In genomic region chr3:32406481-32407408, GRCh38 we compare ENCODE assay signal across 1 cellular context.
TF ChIP-seq lines count a peak whose summit lies in the region.

No MANE protein-coding gene starts in this region.

TF ChIP-seq in H1, 55 proteins besides CTCF, POLR2A, EP300 and RAD21:
- no peak for TF ChIP-seq CHD7 (IDR thresholded peaks at IDR 0.05; ENCODE audit: insufficient replicate concordance, low read length)
- no peak for TF ChIP-seq RBBP5 (IDR thresholded peaks at IDR 0.05; ENCODE audit: borderline replicate concordance, low read depth, low read length)
- no peak for TF ChIP-seq CEBPB (IDR thresholded peaks at IDR 0.05; ENCODE audit: low read depth, low read length)
- no peak for TF ChIP-seq TBP (IDR thresholded peaks at IDR 0.05; ENCODE audit: low read depth, low read length)
- TF ChIP-seq SP4 (IDR thresholded peaks at IDR 0.05; ENCODE audit: low read length), result no peak
- no peak for TF ChIP-seq CREB1 (IDR thresholded peaks at IDR 0.05)
- no peak for TF ChIP-seq CTBP2 (IDR thresholded peaks at IDR 0.05; ENCODE audit: borderline replicate concordance, insufficient read depth, insufficient read length, low read length)
- TF ChIP-seq BRCA1 (IDR thresholded peaks at IDR 0.05; ENCODE audit: low read depth, low read length), result no peak
- no peak for TF ChIP-seq CHD2 (IDR thresholded peaks at IDR 0.05; ENCODE audit: low read length)
- no peak for TF ChIP-seq ASH2L (IDR thresholded peaks at IDR 0.05; ENCODE audit: low read length)
- TF ChIP-seq E2F6 (IDR thresholded peaks at IDR 0.05), result no peak
- TF ChIP-seq SIN3A (conservative IDR thresholded peaks at IDR 0.05 in 1 of 2, IDR thresholded peaks at IDR 0.05 in 1 of 2; ENCODE audit: low read depth in 1 of 2, low read length in 2 of 2), result no peak
- no peak for TF ChIP-seq CHD1 (IDR thresholded peaks at IDR 0.05; ENCODE audit: low read depth, low read length)
- TF ChIP-seq KDM5A (IDR thresholded peaks at IDR 0.05; ENCODE audit: low read length), result no peak
- no peak for TF ChIP-seq JUN (IDR thresholded peaks at IDR 0.05; ENCODE audit: low read depth, low read length)
